12 cellular contexts compared by ENCODE assay signal in the genomic region with DNA sequence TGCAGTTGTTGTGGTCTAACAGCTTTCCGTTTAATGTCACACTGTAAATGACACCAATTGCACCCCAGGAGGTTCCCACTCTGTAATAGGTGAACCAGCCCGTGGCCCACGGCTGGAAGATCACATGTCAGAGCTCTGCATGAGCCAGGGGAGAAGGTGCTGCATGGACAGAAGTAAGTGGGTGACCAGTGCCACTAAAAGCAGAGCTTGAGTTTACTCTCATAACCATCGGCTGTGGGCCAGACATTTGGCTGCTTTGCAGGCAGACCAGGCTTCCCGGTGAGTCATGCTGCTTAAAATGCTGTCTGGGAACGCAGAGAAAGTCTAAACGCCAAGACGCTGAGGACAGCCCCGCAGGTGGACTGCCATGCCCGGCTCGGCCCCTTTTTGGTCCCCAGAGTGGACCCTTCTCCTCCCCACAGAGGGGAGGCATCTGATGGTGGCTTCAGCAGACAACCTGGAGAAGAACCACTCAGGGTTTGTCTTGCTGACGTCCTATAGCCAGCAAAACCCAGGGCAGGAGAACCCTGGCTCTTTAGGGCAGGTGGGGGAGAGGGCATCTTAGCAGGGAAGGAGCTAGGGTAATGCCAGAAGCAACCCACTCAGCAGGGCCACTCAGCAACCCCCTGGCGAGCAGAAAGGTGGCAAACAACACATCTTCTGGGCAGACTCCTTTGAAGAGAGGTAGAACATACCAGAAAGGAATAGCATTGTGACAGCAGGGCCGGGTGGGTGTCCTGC. TPM values are rescaled to one million over a fixed set of nuclear protein-coding genes. Genes with fewer than 3 reads are reported as not detected.
DNase-seq lines count a peak whose midpoint lies in the region; ATAC-seq and TF ChIP-seq lines count a peak whose summit lies in the region.
"Had no signal": no experiment of that assay in that cellular context is flagged by ENCODE, and none has a peak within 500 bp of the region (broad histone marks: within the 10 kb centered on the region; RNA-seq: fewer than 3 reads in every experiment).

No MANE protein-coding gene starts in this region.

- ATAC-seq in GM18511 (IDR thresholded peaks at IDR 0.05; ENCODE audit: unreplicated experiment) (no peak), GM19351 (IDR thresholded peaks at IDR 0.05; ENCODE audit: unreplicated experiment) (no peak)

- 42 to 72% (median 64%) methylated on average over 14 of the region's 14 CpGs for WGBS in stomach, 5 donors

- H3K27me3 ChIP-seq in breast epithelium: no peaks in the 10 kb centered on the region
- no peaks in the 10 kb centered on the region for H3K27me3 ChIP-seq in stomach

- TF ChIP-seq EP300 in stomach (IDR thresholded peaks at IDR 0.05): no peak

- H3K9me3 ChIP-seq in breast epithelium (no peaks in the 10 kb centered on the region), stomach (no peaks in the 10 kb centered on the region)
- H3K9me3 ChIP-seq: HAP-1 had no signal

- peak; percentile 55 for DNase-seq in HS-5 (ENCODE audit: low read depth)
- peak; percentile 46 to 56 for DNase-seq in breast epithelium (ENCODE audit: low spot score in 2 of 2)
- peak in 28 of 51 donors; percentile 13 to 71 (median 40) for DNase-seq in hypothalamus (lab: John Stamatoyannopoulos, UW)
- DNase-seq in stomach: no peak
- no peak for DNase-seq in GM19240 (ENCODE audit: insufficient read length, low spot score)
- DNase-seq in NCI-H2171 treated with DMSO at 0.1 percent for 48 hours (lab: John Stamatoyannopoulos, UW): no peak
- DNase-seq: activated gamma-delta T cell treated with Interleukin-2 at 50 U/mL for 16 hours; stimulated activated CD4-positive, alpha-beta T cell treated with anti-CD3 and anti-CD28 coated beads, Interleukin-4, amount 100 ng/mL, for 4 hours had no signal

- TF ChIP-seq CTCF in breast epithelium (IDR thresholded peaks at IDR 0.05) (no peak), stomach (IDR thresholded peaks at IDR 0.05) (no peak)

- H3K36me3 ChIP-seq in breast epithelium (no peaks in the 10 kb centered on the region), stomach (peaks cover 40 to 69% (median 63%) of the 10 kb centered on the region in 4 donors)

- TF ChIP-seq POLR2A in breast epithelium (IDR thresholded peaks at IDR 0.05) (no peak), stomach (IDR thresholded peaks at IDR 0.05) (no peak)

- peak overlapping the region; percentile 54 to 56 for H3K27ac ChIP-seq in breast epithelium
- H3K27ac ChIP-seq in stomach: peak overlapping the region in 3 of 5 donors; percentile 38 to 74 (median 64)
- H3K27ac ChIP-seq: KMS-11 had no signal

- no peak overlapping the region for H3K4me3 ChIP-seq in breast epithelium
- H3K4me3 ChIP-seq in stomach: no peak overlapping the region
- H3K4me3 ChIP-seq: HAP-1 had no signal

- H3K4me1 ChIP-seq in breast epithelium (peaks cover 0 to 16% of the 10 kb centered on the region in 2 donors), stomach (peaks cover 38 to 60% (median 49%) of the 10 kb centered on the region in 4 donors)

- intact Hi-C loops in breast epithelium (cut with DNase I; ENCODE audit: low total_unique reads) (no loop called here), stomach (cut with DNase I; ENCODE audit: low total_unique reads) (loop anchor here (10.0 kb wide), 1 partner anchor 56 kb away; no protein-coding TSS in a partner anchor)

RNA-seq across cellular contexts. Expression of gene KIAA2013, which starts 7.3 kb away (rescaled TPM):
- 10 to 100 TPM; 40.3 to 62.7 (median 51.4) TPM for total RNA-seq in breast epithelium
- 100 to 1,000 TPM in 2 of 5 donors, 10 to 100 TPM in 3; 21.0 to 525 (median 70.0) TPM for total RNA-seq in stomach
- 10 to 100 TPM; 14.4 to 28.9 (median 15.5) TPM for polyA plus RNA-seq in stomach

RNA-seq across cellular contexts. Expression of gene PLOD1, which starts 15.6 kb away (rescaled TPM):
- total RNA-seq in breast epithelium: 10 to 100 TPM; 45.9 to 86.1 (median 57.5) TPM
- 10 to 100 TPM in 4 of 5 donors, 1 to 10 TPM in 1; 8.2 to 56.2 (median 39.4) TPM for total RNA-seq in stomach
- 10 to 100 TPM in 2 of 3 donors, 1 to 10 TPM in 1; 9.8 to 39.5 (median 31.1) TPM for polyA plus RNA-seq in stomach

Comparison
In these comparisons a context has a peak if more than half of its experiments do, and no peak if none do; other contexts are left out.
1. DNase-seq: peak in HS-5 (single experiment), breast epithelium (2 of 2) and hypothalamus (28 of 51); none in stomach (single experiment), GM19240 (single experiment) and NCI-H2171 treated with DMSO at 0.1 percent for 48 hours (single experiment).